In the genomic region with DNA sequence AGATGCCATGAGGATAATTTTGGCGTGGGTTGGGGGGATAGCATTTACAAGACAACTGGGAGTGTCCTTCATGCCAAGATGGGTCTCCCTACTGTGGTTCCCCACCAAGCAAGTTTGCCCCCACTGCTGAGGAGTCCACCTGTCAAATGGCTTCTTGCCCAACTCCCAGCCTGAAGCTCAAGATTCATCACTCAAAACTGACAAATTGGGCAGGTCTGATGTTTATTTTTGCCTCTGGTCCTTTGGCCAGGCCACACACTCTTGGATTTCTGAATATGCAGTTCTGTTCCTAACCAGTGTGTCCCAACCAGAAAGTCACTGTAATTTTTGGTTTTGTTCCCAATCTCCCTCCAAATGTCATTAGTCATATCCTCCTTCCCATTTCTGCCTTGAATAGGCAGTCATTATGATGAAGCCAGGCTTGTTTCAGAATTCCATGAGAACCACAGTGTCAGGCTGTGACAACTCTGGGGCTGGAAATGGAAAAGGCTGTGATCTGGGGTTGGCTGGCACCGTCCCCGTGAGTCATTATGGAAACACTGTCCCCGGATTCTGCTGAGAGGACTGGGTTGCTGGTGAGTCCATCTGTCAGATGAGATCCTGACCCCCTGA, we compare ENCODE assay signal across 11 cellular contexts. TPM values are rescaled to one million over a fixed set of nuclear protein-coding genes. Genes with fewer than 3 reads are reported as not detected.
DNase-seq lines count a peak whose midpoint lies in the region; ATAC-seq and TF ChIP-seq lines count a peak whose summit lies in the region.
"Had no signal": no experiment of that assay in that cellular context is flagged by ENCODE, and none has a peak within 500 bp of the region (broad histone marks: within the 10 kb centered on the region; RNA-seq: fewer than 3 reads in every experiment).

No MANE protein-coding gene starts in this region.

- no peaks in the 10 kb centered on the region for H3K36me3 Mint-ChIP-seq in progenitor cell of endocrine pancreas (ENCODE audit: insufficient read depth)
- H3K36me3 Mint-ChIP-seq: brain, mesothelial cell of epicardium had no signal

- H3K27me3 Mint-ChIP-seq in progenitor cell of endocrine pancreas = no peaks in the 10 kb centered on the region
- H3K27me3 Mint-ChIP-seq: brain had no signal

- ATAC-seq in HG02588 (IDR thresholded peaks at IDR 0.05; ENCODE audit: unreplicated experiment) (no peak), HG02938 (IDR thresholded peaks at IDR 0.05; ENCODE audit: unreplicated experiment) (no peak)

- no peak overlapping the region for H3K27ac Mint-ChIP-seq in progenitor cell of endocrine pancreas
- H3K27ac Mint-ChIP-seq: mesothelial cell of epicardium had no signal

- peaks cover 7% of the 10 kb centered on the region for H3K9me3 Mint-ChIP-seq in progenitor cell of endocrine pancreas (ENCODE audit: low read depth)

- H3K4me1 Mint-ChIP-seq in progenitor cell of endocrine pancreas (ENCODE audit: low read depth) = no peaks in the 10 kb centered on the region
- H3K4me1 Mint-ChIP-seq: mesothelial cell of epicardium had no signal

- intact Hi-C loops in posterior vena cava (cut with DNase I) = no loop called here

- peak; percentile 61 for DNase-seq in ELR (ENCODE audit: low read depth)
- DNase-seq in amniotic stem cell (lab: John Stamatoyannopoulos, UW) = peak; percentile 62
- DNase-seq in glomerular visceral epithelial cell (ENCODE audit: extremely low spot score) = peak; percentile 61
- DNase-seq in posterior vena cava (ENCODE audit: low spot score) = peak; percentile 92
- no peak for DNase-seq in NCI-H526 treated with DMSO at 0.1 percent for 48 hours (lab: John Stamatoyannopoulos, UW)
- no peak for DNase-seq in progenitor cell of endocrine pancreas (ENCODE audit: low spot score, unreplicated experiment)
- DNase-seq: NCI-H2081 treated with DMSO at 0.1 percent for 48 hours had no signal

- no peak overlapping the region for H3K4me3 Mint-ChIP-seq in progenitor cell of endocrine pancreas (ENCODE audit: low read depth)
- H3K4me3 Mint-ChIP-seq: brain, mesothelial cell of epicardium had no signal

- TF ChIP-seq CTCF in progenitor cell of endocrine pancreas (IDR thresholded peaks at IDR 0.05; ENCODE audit: unreplicated experiment) = no peak

RNA-seq across cellular contexts. Expression of gene MEF2A, which starts 29.3 kb away (rescaled TPM):
- total RNA-seq in posterior vena cava = 100 to 1,000 TPM in 1 of 2 donors, 10 to 100 TPM in 1; 90.6 to 121 TPM
- total RNA-seq in progenitor cell of endocrine pancreas = 36.2 TPM in 2 replicates

Comparison
In these comparisons a context has a peak if more than half of its experiments do, and no peak if none do; other contexts are left out.
1. DNase-seq: peak in ELR (single experiment), amniotic stem cell (single experiment), glomerular visceral epithelial cell (single experiment) and posterior vena cava (single experiment); none in NCI-H526 treated with DMSO at 0.1 percent for 48 hours (single experiment) and progenitor cell of endocrine pancreas (single experiment).